ENCODE assay signal across 8 cellular contexts in the genomic region with DNA sequence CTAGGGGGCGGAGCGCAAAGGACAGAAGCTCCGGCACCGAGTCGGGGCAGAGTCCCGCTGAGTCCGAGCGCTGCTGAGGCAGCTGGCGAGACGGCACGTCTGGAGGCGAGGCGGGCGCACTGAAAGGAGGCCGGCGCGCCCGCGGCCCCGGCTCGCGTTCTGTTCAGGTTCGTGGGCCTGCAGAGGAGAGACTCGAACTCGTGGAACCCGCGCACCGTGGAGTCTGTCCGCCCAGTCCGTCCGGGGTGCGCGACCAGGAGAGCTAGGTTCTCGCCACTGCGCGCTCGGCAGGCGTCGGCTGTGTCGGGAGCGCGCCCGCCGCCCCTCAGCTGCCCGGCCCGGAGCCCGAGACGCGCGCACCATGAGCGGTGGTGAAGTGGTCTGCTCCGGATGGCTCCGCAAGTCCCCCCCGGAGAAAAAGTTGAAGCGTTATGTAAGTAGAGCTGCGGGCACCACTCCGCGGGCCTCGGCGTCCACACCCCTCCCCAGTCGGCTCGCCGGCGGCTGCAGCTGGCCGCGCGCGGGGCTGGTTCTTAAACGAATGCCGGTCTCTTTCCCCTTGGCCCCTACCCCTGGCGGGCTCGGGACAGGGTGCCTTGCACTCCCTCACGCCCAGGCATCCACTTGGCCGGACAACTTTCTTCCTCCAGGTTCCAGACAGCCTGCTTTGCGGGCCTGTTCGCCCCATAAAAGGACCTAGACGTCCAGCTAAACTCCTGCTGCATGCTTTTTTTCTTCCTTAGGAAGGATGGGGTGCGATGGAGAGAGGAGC. TPM values are rescaled to one million over a fixed set of nuclear protein-coding genes. Genes with fewer than 3 reads are reported as not detected.
A peak's percentile ranks its signal among the peaks of the same experiment; 100 is the strongest.
DNase-seq lines count a peak whose midpoint lies in the region; ATAC-seq, FAIRE-seq and TF ChIP-seq lines count a peak whose summit lies in the region.

Gene GAB1 (plus strand): TSS at position 49 of the 772 bp plus-strand sequence. CDS start 313 bp downstream, at position 362.

- no peaks in the 10 kb centered on the region for H3K27me3 Mint-ChIP-seq in Caco-2 (ENCODE audit: insufficient read depth, unreplicated experiment)
- H3K27me3 Mint-ChIP-seq in activated naive CD8-positive, alpha-beta T cell treated with anti-CD3 and anti-CD28 coated beads, Interleukin-2, amount 10 ng/mL, durations not matched to agents 7 days and 5 days, result peaks cover 67% of the 10 kb centered on the region

- DNase-seq in Caco-2 (peak; percentile 84 to 85), NCI-H524 treated with DMSO at 0.1 percent for 48 hours (lab: John Stamatoyannopoulos, UW) (peak; percentile 27), cardiac muscle cell (ENCODE audit: low read depth in 1 of 2, low spot score in 1 of 2) (peak; percentile 78 to 86), pancreas (peak in 5 of 6 donors; percentile 40 to 88 (median 76)), CD1c-positive myeloid dendritic cell (ENCODE audit: extremely low spot score) (no peak)
- DNase-seq in activated naive CD8-positive, alpha-beta T cell treated with anti-CD3 and anti-CD28 coated beads, Interleukin-2, amount 10 ng/mL, durations not matched to agents 7 days and 5 days, result peak; percentile 54

- H3K27ac ChIP-seq in cardiac muscle cell (peak within 1 kb of the TSS; percentile 91), pancreas (peak within 1 kb of the TSS; percentile 86 to 96 (median 92))

- CTCF ChIA-PET in Caco-2 (lab: Charles Lee), result interaction anchor here (0.8 to 1.2 kb wide), 4 partner anchors 9 to 130 kb away, joined by 3 to 5 read pairs (median 3); no protein-coding TSS in a partner anchor

- no peak for FAIRE-seq in pancreas (lab: Jason Lieb, UNC)

- H3K36me3 Mint-ChIP-seq in Caco-2 (ENCODE audit: insufficient read depth, unreplicated experiment), result peaks cover 21% of the 10 kb centered on the region
- H3K36me3 Mint-ChIP-seq in activated naive CD8-positive, alpha-beta T cell treated with anti-CD3 and anti-CD28 coated beads, Interleukin-2, amount 10 ng/mL, durations not matched to agents 7 days and 5 days, result no peaks in the 10 kb centered on the region

- TF ChIP-seq CTCF in Caco-2 (IDR thresholded peaks at IDR 0.05; ENCODE audit: insufficient read depth in 1 of 2, low read depth in 1 of 2, low read length in 1 of 2, severe bottlenecking in 1 of 2, unreplicated experiment in 1 of 2) (no peak), cardiac muscle cell (IDR thresholded peaks at IDR 0.05; ENCODE audit: low read depth, low read length) (peak; percentile 4), pancreas (IDR thresholded peaks at IDR 0.05) (no peak)

- H3K4me3 ChIP-seq in Caco-2 (ENCODE audit: low read depth, low read length), result peak within 1 kb of the TSS; percentile 76
- H3K4me3 ChIP-seq in cardiac muscle cell, result peak within 1 kb of the TSS; percentile 97
- peak within 1 kb of the TSS; percentile 65 to 95 (median 76) for H3K4me3 ChIP-seq in pancreas

- 0% methylated on average over 59 to 78 of the region's 78 CpGs for WGBS in pancreas, 2 donors

- H3K9me3 Mint-ChIP-seq in Caco-2 (ENCODE audit: unreplicated experiment), result no peaks in the 10 kb centered on the region
- H3K9me3 Mint-ChIP-seq in activated naive CD8-positive, alpha-beta T cell treated with anti-CD3 and anti-CD28 coated beads, Interleukin-2, amount 10 ng/mL, durations not matched to agents 7 days and 5 days, result no peaks in the 10 kb centered on the region

- H3K9me3 ChIP-seq in Caco-2 (no peaks in the 10 kb centered on the region), cardiac muscle cell (ENCODE audit: low read depth) (no peaks in the 10 kb centered on the region), pancreas (no peaks in the 10 kb centered on the region)

- ATAC-seq in GM18868 (IDR thresholded peaks at IDR 0.05; ENCODE audit: unreplicated experiment) (peak; percentile 65), HG03039 (IDR thresholded peaks at IDR 0.05; ENCODE audit: unreplicated experiment) (peak; percentile 72), pancreas (peak; percentile 68 to 82 (median 72))
- ATAC-seq in activated naive CD8-positive, alpha-beta T cell treated with anti-CD3 and anti-CD28 coated beads, Interleukin-2, amount 10 ng/mL, durations not matched to agents 7 days and 5 days (ENCODE audit: low read depth), result peak; percentile 46

- intact Hi-C loops in Caco-2 (cut with micrococcal nuclease; ENCODE audit: unreplicated experiment), result loop anchor here (1.0 to 2.0 kb wide), 5 partner anchors 9 to 112 kb away; no protein-coding TSS in a partner anchor
- intact Hi-C loops in pancreas (cut with DNase I), result no loop called here

- H3K27me3 ChIP-seq in Caco-2 (replicated peaks; ENCODE audit: control insufficient read depth, insufficient read depth, low read length) (no peaks in the 10 kb centered on the region), cardiac muscle cell (no peaks in the 10 kb centered on the region), pancreas (no peaks in the 10 kb centered on the region)

- H3K4me1 Mint-ChIP-seq in Caco-2 (ENCODE audit: low read depth, unreplicated experiment), result peaks cover 17% of the 10 kb centered on the region
- peaks cover 9% of the 10 kb centered on the region for H3K4me1 Mint-ChIP-seq in activated naive CD8-positive, alpha-beta T cell treated with anti-CD3 and anti-CD28 coated beads, Interleukin-2, amount 10 ng/mL, durations not matched to agents 7 days and 5 days

- H3K27ac Mint-ChIP-seq in Caco-2 (ENCODE audit: unreplicated experiment), result peak within 1 kb of the TSS; percentile 90
- H3K27ac Mint-ChIP-seq in activated naive CD8-positive, alpha-beta T cell treated with anti-CD3 and anti-CD28 coated beads, Interleukin-2, amount 10 ng/mL, durations not matched to agents 7 days and 5 days, result no peak within 1 kb of the TSS

- peak within 1 kb of the TSS; percentile 99 for H3K4me3 Mint-ChIP-seq in Caco-2 (ENCODE audit: unreplicated experiment)
- H3K4me3 Mint-ChIP-seq in activated naive CD8-positive, alpha-beta T cell treated with anti-CD3 and anti-CD28 coated beads, Interleukin-2, amount 10 ng/mL, durations not matched to agents 7 days and 5 days, result peak within 1 kb of the TSS; percentile 83

- H3K36me3 ChIP-seq in Caco-2 (ENCODE audit: control insufficient read depth, insufficient read depth, low read length), result no peaks in the 10 kb centered on the region
- no peaks in the 10 kb centered on the region for H3K36me3 ChIP-seq in cardiac muscle cell
- no peaks in the 10 kb centered on the region for H3K36me3 ChIP-seq in pancreas

- H3K4me1 ChIP-seq in Caco-2, result peaks cover 22% of the 10 kb centered on the region
- H3K4me1 ChIP-seq in cardiac muscle cell (ENCODE audit: low read depth), result peaks cover 25% of the 10 kb centered on the region
- peaks cover 0 to 6% (median 3%) of the 10 kb centered on the region in 3 donors for H3K4me1 ChIP-seq in pancreas

- BruUV-seq in Caco-2 (replicated peaks; lab: Mats Ljungman, UMichigan), result TSS peak; percentile 34

- POLR2A ChIA-PET in Caco-2 (lab: Charles Lee), result interaction anchor here (0.6 to 1.0 kb wide), 3 partner anchors 20 to 130 kb away, joined by 3 to 4 read pairs (median 3); no protein-coding TSS in a partner anchor
- POLR2A ChIA-PET in activated naive CD8-positive, alpha-beta T cell treated with anti-CD3 and anti-CD28 coated beads, Interleukin-2, amount 10 ng/mL, durations not matched to agents 7 days and 5 days (lab: Charles Lee), result no interaction called here

RNA-seq across cellular contexts. Expression of gene GAB1, which starts in this region (rescaled TPM):
- total RNA-seq in Caco-2 (2022), result 46.9 and 48.9 TPM in 2 replicates
- under 1 TPM; 0.62 to 0.80 TPM for total RNA-seq in activated naive CD8-positive, alpha-beta T cell treated with anti-CD3 and anti-CD28 coated beads, Interleukin-2, amount 10 ng/mL, durations not matched to agents 7 days and 5 days
- 35.8 and 63.9 TPM in 2 replicates for total RNA-seq in cardiac muscle cell
- 11.9 and 16.0 TPM in 2 replicates for polyA plus RNA-seq in cardiac muscle cell
- 10 to 100 TPM in 4 of 6 donors, 1 to 10 TPM in 2; 5.8 to 21.2 (median 10.1) TPM for total RNA-seq in pancreas
- 1 to 10 TPM; 3.0 to 3.3 TPM for polyA plus RNA-seq in pancreas

Comparison
In these comparisons a context has a peak if more than half of its experiments do, and no peak if none do; other contexts are left out.
1. Peak in DNase-seq and ATAC-seq in activated naive CD8-positive, alpha-beta T cell treated with anti-CD3 and anti-CD28 coated beads, Interleukin-2, amount 10 ng/mL, durations not matched to agents 7 days and 5 days; RNA of the gene not detected or under 1 TPM.